19 cellular contexts compared by ENCODE assay signal in genomic region chr9:92658611-92659010, GRCh38.
"Had no signal": no experiment of that assay in that cellular context is flagged by ENCODE, and none has a peak within 500 bp of the region (broad histone marks: within the 10 kb centered on the region; RNA-seq: fewer than 3 reads in every experiment).

No MANE protein-coding gene starts in this region.

- H3K4me3 ChIP-seq: MG63 had no signal

- DNase-seq: KBM-7, MG63, NCI-H1092, NCI-H1105 treated with DMSO at 0.1 percent for 48 hours, NCI-H1417 treated with DMSO at 0.1 percent for 48 hours, NCI-H146, NCI-H1694 treated with DMSO at 0.1 percent for 48 hours, NCI-H1930, NCI-H2081, NCI-H2107, NCI-H226, NCI-H446, NCI-H510A, NCI-H524 treated with DMSO at 0.1 percent for 48 hours, NCI-H774, RPMI8226, SHP77, SW 1271 had no signal

- H3K9me3 ChIP-seq: MG63, SK-N-SH had no signal

- H3K27me3 ChIP-seq: MG63 had no signal
